ENCODE assay signal across 1 cellular context in the genomic region with DNA sequence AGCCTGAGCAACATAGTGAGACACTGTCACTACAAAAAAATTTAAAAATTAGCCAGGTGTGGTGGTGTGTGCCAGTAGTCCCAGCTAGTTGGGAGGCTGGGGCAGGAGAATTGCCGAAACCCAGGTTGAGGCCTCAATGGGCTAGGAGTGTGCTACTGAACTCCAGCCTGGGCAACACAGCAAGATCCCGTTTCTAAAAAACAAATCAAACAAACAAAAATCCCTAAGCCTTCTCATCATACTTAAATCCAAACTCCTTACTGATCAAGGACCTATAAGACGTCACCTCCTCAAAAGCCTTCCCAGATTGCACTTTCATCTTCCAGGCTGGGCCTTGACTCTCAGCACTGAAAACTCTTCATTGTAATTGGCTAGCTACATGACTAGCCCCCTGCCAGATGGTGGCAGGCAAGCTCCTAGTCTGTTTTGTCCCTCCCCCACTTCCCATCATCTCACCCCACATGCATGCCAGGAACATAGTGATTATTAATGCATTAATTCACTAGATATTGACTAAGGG.
TF ChIP-seq lines count a peak whose summit lies in the region.

No MANE protein-coding gene starts in this region.

TF ChIP-seq in IMR-90, 13 proteins besides CTCF, POLR2A, EP300 and RAD21:
- TF ChIP-seq CHD1 (IDR thresholded peaks at IDR 0.05; ENCODE audit: low read depth, low read length) (no peak), RCOR1 (IDR thresholded peaks at IDR 0.05; ENCODE audit: insufficient replicate concordance, low read length) (no peak)
- TF ChIP-seq, protein P1, sequence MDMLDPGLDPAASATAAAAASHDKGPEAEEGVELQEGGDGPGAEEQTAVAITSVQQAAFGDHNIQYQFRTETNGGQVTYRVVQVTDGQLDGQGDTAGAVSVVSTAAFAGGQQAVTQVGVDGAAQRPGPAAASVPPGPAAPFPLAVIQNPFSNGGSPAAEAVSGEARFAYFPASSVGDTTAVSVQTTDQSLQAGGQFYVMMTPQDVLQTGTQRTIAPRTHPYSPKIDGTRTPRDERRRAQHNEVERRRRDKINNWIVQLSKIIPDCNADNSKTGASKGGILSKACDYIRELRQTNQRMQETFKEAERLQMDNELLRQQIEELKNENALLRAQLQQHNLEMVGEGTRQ (IDR thresholded peaks at IDR 0.05; ENCODE audit: low read depth, low read length) = no peak
TF ChIP-seq in IMR-90: peak in this region for 0.
